ENCODE assay signal across 8 cellular contexts in genomic region chr2:216108967-216109921, GRCh38. TPM values are rescaled to one million over a fixed set of nuclear protein-coding genes. Genes with fewer than 3 reads are reported as not detected.
A peak's percentile ranks its signal among the peaks of the same experiment; 100 is the strongest.
DNase-seq lines count a peak whose midpoint lies in the region; ATAC-seq and TF ChIP-seq lines count a peak whose summit lies in the region.

TSS of gene XRCC5 (plus strand) at chr2:216109348. CDS start at chr2:216109437, 89 bp downstream.

- H2AFZ ChIP-seq in PC-3 (ENCODE audit: low read length): peak within 1 kb of the TSS; percentile 77

- intact Hi-C loops in PC-3 (cut with micrococcal nuclease): no loop called here

- peak within 1 kb of the TSS; percentile 83 for H3K4me3 ChIP-seq in Jurkat, Clone E6-1 (ENCODE audit: low read length)
- H3K4me3 ChIP-seq in PC-3 (ENCODE audit: low read length): peak within 1 kb of the TSS; percentile 97

- CTCF ChIA-PET in PC-3 (lab: Charles Lee): interaction anchor here (0.6 kb wide), 1 partner anchor 303 kb away, joined by 3 read pairs; no protein-coding TSS in a partner anchor

- H3K27me3 ChIP-seq in PC-3 (ENCODE audit: low read length): no peaks in the 10 kb centered on the region

- no peaks in the 10 kb centered on the region for H3K9me3 ChIP-seq in PC-3 (ENCODE audit: low read length)

- no TSS peak for BruUV-seq in PC-3 (replicated peaks; lab: Mats Ljungman, UMichigan)

- H3F3A ChIP-seq in PC-3 (ENCODE audit: low read length, unreplicated experiment): no peaks in the 10 kb centered on the region

- DNase-seq in DMS 273 treated with DMSO at 0.1 percent for 48 hours (lab: John Stamatoyannopoulos, UW) (peak; percentile 87), PC-3 (peak; percentile 98), activated T-cell treated with anti-CD3 and anti-CD28 coated beads for 4 hours (peak; percentile 96), epidermal melanocyte (ENCODE audit: insufficient read length, low spot score) (peak; percentile 49), middle frontal gyrus (ENCODE audit: extremely low spot score, low spot score) (peak; percentile 88)
- DNase-seq in Jurkat, Clone E6-1 (ENCODE audit: low read depth, low spot score): peak; percentile 96
- peak; percentile 97 for DNase-seq in stimulated activated CD8-positive, alpha-beta memory T cell treated with anti-CD3 and anti-CD28 coated beads, Interleukin-2, amount 100 ng/mL, for 1 hour (ENCODE audit: low read depth in 2 of 2)

- peaks cover 42% of the 10 kb centered on the region for H3K79me2 ChIP-seq in PC-3 (ENCODE audit: low read length)

- H3K27ac ChIP-seq in PC-3 (ENCODE audit: low read length): peak within 1 kb of the TSS; percentile 37

- H3K9me2 ChIP-seq in PC-3 (replicated peaks; ENCODE audit: low read length): no peaks in the 10 kb centered on the region

- no peak for TF ChIP-seq CTCF in PC-3 (conservative IDR thresholded peaks at IDR 0.05; ENCODE audit: low read depth, low read length)

- peaks cover 40% of the 10 kb centered on the region for H3K36me3 ChIP-seq in PC-3 (ENCODE audit: low read depth, low read length)

- H4K20me1 ChIP-seq in PC-3 (ENCODE audit: low read length): 0 out of 2 replicates have a peak, but pooled peaks cover 18% of the 10 kb centered on the region

- peak within 1 kb of the TSS; percentile 97 for H3K4me2 ChIP-seq in PC-3 (ENCODE audit: low read length)

- ATAC-seq in GM21619 (IDR thresholded peaks at IDR 0.05; ENCODE audit: unreplicated experiment): peak; percentile 47
- ATAC-seq in PC-3: peak; percentile 88

- peaks cover 29% of the 10 kb centered on the region for H3K4me1 ChIP-seq in PC-3 (ENCODE audit: insufficient read depth, low read length)

- POLR2A ChIA-PET in PC-3 (lab: Charles Lee; ENCODE audit: unreplicated experiment): interaction anchor here (0.6 kb wide), 5 partner anchors 28 to 1021 kb away, joined by 3 to 7 read pairs (median 5); partner anchors contain the start of gene PECR

- H3K9ac ChIP-seq in PC-3 (ENCODE audit: low read length): peak within 1 kb of the TSS; percentile 98

RNA-seq across cellular contexts. Expression of gene XRCC5, which starts in this region (rescaled TPM):
- 340 TPM for polyA plus RNA-seq in Jurkat, Clone E6-1 (2012; ENCODE audit: insufficient read depth, insufficient read length)
- total RNA-seq in PC-3 (2014; rRNA removed): 277 and 290 TPM in 2 replicates

Comparison
In these comparisons a context has a peak if more than half of its experiments do, and no peak if none do; other contexts are left out.
1. Peak in every context shown above with its lines: DNase-seq, ATAC-seq, H3K4me3 ChIP-seq and H3K27ac ChIP-seq.